ENCODE assay signal across 9 cellular contexts in the genomic region with DNA sequence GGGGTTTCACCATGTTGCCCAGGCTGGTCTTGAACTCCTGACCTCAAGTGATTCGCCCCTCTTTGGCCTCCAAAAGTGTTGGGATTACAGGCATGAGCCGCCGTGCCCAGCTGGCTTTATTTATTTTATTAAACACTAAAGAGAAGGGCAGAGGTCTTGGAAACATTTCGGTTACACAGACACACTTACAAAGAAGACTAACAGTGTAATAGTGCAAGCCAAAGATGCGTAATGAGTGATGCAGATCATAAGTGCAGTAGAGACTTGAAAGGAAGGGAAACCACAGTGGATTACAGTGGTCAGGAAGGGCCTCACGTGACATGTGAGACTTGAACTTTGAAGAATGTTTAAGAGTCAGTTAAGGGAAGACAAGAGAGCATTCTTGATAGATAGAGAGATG. TPM values are rescaled to one million over a fixed set of nuclear protein-coding genes. Genes with fewer than 3 reads are reported as not detected.
A peak's percentile ranks its signal among the peaks of the same experiment; 100 is the strongest.
DNase-seq lines count a peak whose midpoint lies in the region; ATAC-seq and TF ChIP-seq lines count a peak whose summit lies in the region.
"Had no signal": no experiment of that assay in that cellular context is flagged by ENCODE, and none has a peak within 500 bp of the region (broad histone marks: within the 10 kb centered on the region; RNA-seq: fewer than 3 reads in every experiment).

No MANE protein-coding gene starts in this region.

- no peaks in the 10 kb centered on the region for H3K27me3 Mint-ChIP-seq in activated CD4-positive, alpha-beta T cell treated with anti-CD3 and anti-CD28 coated beads, Interleukin-2, amount 10 ng/mL, durations not matched to agents 7 days and 5 days
- no peaks in the 10 kb centered on the region for H3K27me3 Mint-ChIP-seq in stimulated activated memory B cell treated with anti-CD40 and anti-IgM and Interleukin-4, amounts not matched to agents 10 μg/mL and 1 μg/mL and 100 μg/mL, for 72 hours

- intact Hi-C loops in right cardiac atrium (cut with DNase I), result no loop called here

- peaks cover 6% of the 10 kb centered on the region for H3K9me3 Mint-ChIP-seq in activated CD4-positive, alpha-beta T cell treated with anti-CD3 and anti-CD28 coated beads, Interleukin-2, amount 10 ng/mL, durations not matched to agents 7 days and 5 days
- H3K9me3 Mint-ChIP-seq in stimulated activated memory B cell treated with anti-CD40 and anti-IgM and Interleukin-4, amounts not matched to agents 10 μg/mL and 1 μg/mL and 100 μg/mL, for 72 hours, result peaks cover 3% of the 10 kb centered on the region

- ATAC-seq in GM19043 (IDR thresholded peaks at IDR 0.05; ENCODE audit: low read depth, unreplicated experiment) (peak; percentile 74), HG03558 (IDR thresholded peaks at IDR 0.05; ENCODE audit: extremely low read depth, unreplicated experiment) (peak; percentile 81), right cardiac atrium (no peak), GM19328 (IDR thresholded peaks at IDR 0.05; ENCODE audit: unreplicated experiment) (no peak)
- peak; percentile 96 for ATAC-seq in stimulated activated memory B cell treated with anti-CD40 and anti-IgM and Interleukin-4, amounts not matched to agents 10 μg/mL and 1 μg/mL and 100 μg/mL, for 72 hours

- H3K27me3 ChIP-seq in right cardiac atrium (ENCODE audit: control insufficient read depth, insufficient read depth), result no peaks in the 10 kb centered on the region

- CTCF ChIA-PET in activated CD4-positive, alpha-beta T cell treated with anti-CD3 and anti-CD28 coated beads, Interleukin-2, amount 10 ng/mL, durations not matched to agents 7 days and 5 days (lab: Charles Lee), result interaction anchor here (0.6 to 4.1 kb wide), 6 partner anchors 11 to 137 kb away, joined by 3 to 27 read pairs (median 6); partner anchors contain the start of gene CDK17

- H3K4me3 ChIP-seq in fibroblast of mammary gland (ENCODE audit: control insufficient read depth, low read depth, low read length), result no peak overlapping the region
- H3K4me3 ChIP-seq in right cardiac atrium (ENCODE audit: low read length), result no peak overlapping the region

- peak overlapping the region; percentile 83 for H3K27ac Mint-ChIP-seq in activated CD4-positive, alpha-beta T cell treated with anti-CD3 and anti-CD28 coated beads, Interleukin-2, amount 10 ng/mL, durations not matched to agents 7 days and 5 days
- H3K27ac Mint-ChIP-seq in stimulated activated memory B cell treated with anti-CD40 and anti-IgM and Interleukin-4, amounts not matched to agents 10 μg/mL and 1 μg/mL and 100 μg/mL, for 72 hours, result peak overlapping the region; percentile 43
- H3K27ac Mint-ChIP-seq: brain had no signal

- peak; percentile 87 for DNase-seq in activated CD4-positive, alpha-beta T cell treated with anti-CD3 and anti-CD28 coated beads, Interleukin-2, amount 10 ng/mL, durations not matched to agents 7 days and 5 days
- DNase-seq in fibroblast of mammary gland (ENCODE audit: low read depth) (peak; percentile 99), right cardiac atrium (no peak), globus pallidus (ENCODE audit: low spot score) (no peak)

- 77% methylated on average over 6 of the region's 6 CpGs for WGBS in right cardiac atrium

- H3K4me1 Mint-ChIP-seq in activated CD4-positive, alpha-beta T cell treated with anti-CD3 and anti-CD28 coated beads, Interleukin-2, amount 10 ng/mL, durations not matched to agents 7 days and 5 days, result peaks cover 44% of the 10 kb centered on the region
- H3K4me1 Mint-ChIP-seq in stimulated activated memory B cell treated with anti-CD40 and anti-IgM and Interleukin-4, amounts not matched to agents 10 μg/mL and 1 μg/mL and 100 μg/mL, for 72 hours, result peaks cover 7% of the 10 kb centered on the region

- no peak overlapping the region for H3K27ac ChIP-seq in right cardiac atrium (ENCODE audit: low read length)

- peak overlapping the region; percentile 3 for H3K4me3 Mint-ChIP-seq in activated CD4-positive, alpha-beta T cell treated with anti-CD3 and anti-CD28 coated beads, Interleukin-2, amount 10 ng/mL, durations not matched to agents 7 days and 5 days
- H3K4me3 Mint-ChIP-seq in stimulated activated memory B cell treated with anti-CD40 and anti-IgM and Interleukin-4, amounts not matched to agents 10 μg/mL and 1 μg/mL and 100 μg/mL, for 72 hours, result no peak overlapping the region
- H3K4me3 Mint-ChIP-seq: brain had no signal

- H3K4me1 ChIP-seq in right cardiac atrium (ENCODE audit: control insufficient read depth, insufficient read depth, low read length), result no peaks in the 10 kb centered on the region

- no peaks in the 10 kb centered on the region for H3K9me3 ChIP-seq in right cardiac atrium (ENCODE audit: control insufficient read depth, low read length)

- H3K36me3 Mint-ChIP-seq in activated CD4-positive, alpha-beta T cell treated with anti-CD3 and anti-CD28 coated beads, Interleukin-2, amount 10 ng/mL, durations not matched to agents 7 days and 5 days (ENCODE audit: low read depth), result peaks cover 9% of the 10 kb centered on the region
- H3K36me3 Mint-ChIP-seq in stimulated activated memory B cell treated with anti-CD40 and anti-IgM and Interleukin-4, amounts not matched to agents 10 μg/mL and 1 μg/mL and 100 μg/mL, for 72 hours, result no peaks in the 10 kb centered on the region
- H3K36me3 Mint-ChIP-seq: brain had no signal

- POLR2A ChIA-PET in activated CD4-positive, alpha-beta T cell treated with anti-CD3 and anti-CD28 coated beads, Interleukin-2, amount 10 ng/mL, durations not matched to agents 7 days and 5 days (lab: Charles Lee), result no interaction called here

- no peak for TF ChIP-seq CTCF in fibroblast of mammary gland (conservative IDR thresholded peaks at IDR 0.05; ENCODE audit: control insufficient read depth, insufficient read depth, low read depth, low read length)

RNA-seq across cellular contexts. Expression of gene CDK17, which starts 33.9 kb away (rescaled TPM):
- 10 to 100 TPM; 38.7 to 43.5 TPM for total RNA-seq in activated CD4-positive, alpha-beta T cell treated with anti-CD3 and anti-CD28 coated beads, Interleukin-2, amount 10 ng/mL, durations not matched to agents 7 days and 5 days
- 10 to 100 TPM; 18.4 to 30.4 (median 23.1) TPM for total RNA-seq in right cardiac atrium
- 10.3 TPM for polyA plus RNA-seq in right cardiac atrium

RNA-seq across cellular contexts. Expression of gene CFAP54, which starts 55.3 kb away (rescaled TPM):
- under 1 TPM; 0.23 to 0.40 TPM for total RNA-seq in activated CD4-positive, alpha-beta T cell treated with anti-CD3 and anti-CD28 coated beads, Interleukin-2, amount 10 ng/mL, durations not matched to agents 7 days and 5 days
- under 1 TPM; 0.14 to 0.42 (median 0.29) TPM for total RNA-seq in right cardiac atrium
- 0.16 TPM for polyA plus RNA-seq in right cardiac atrium

Comparison
In these comparisons a context has a peak if more than half of its experiments do, and no peak if none do; other contexts are left out.
1. ATAC-seq: peak in GM19043 (single experiment), HG03558 (single experiment) and stimulated activated memory B cell treated with anti-CD40 and anti-IgM and Interleukin-4, amounts not matched to agents 10 μg/mL and 1 μg/mL and 100 μg/mL, for 72 hours (single experiment); none in right cardiac atrium (0 of 2) and GM19328 (single experiment).
2. DNase-seq: peak in activated CD4-positive, alpha-beta T cell treated with anti-CD3 and anti-CD28 coated beads, Interleukin-2, amount 10 ng/mL, durations not matched to agents 7 days and 5 days (single experiment) and fibroblast of mammary gland (single experiment); none in right cardiac atrium (0 of 3) and globus pallidus (single experiment).